Comparison of ENCODE assay signal across 15 cellular contexts in genomic region chr11:13984616-13985474, GRCh38. TPM values are rescaled to one million over a fixed set of nuclear protein-coding genes. Genes with fewer than 3 reads are reported as not detected.
A peak's percentile ranks its signal among the peaks of the same experiment; 100 is the strongest.
DNase-seq lines count a peak whose midpoint lies in the region; ATAC-seq, FAIRE-seq and TF ChIP-seq lines count a peak whose summit lies in the region.
"Had no signal": no experiment of that assay in that cellular context is flagged by ENCODE, and none has a peak within 500 bp of the region (broad histone marks: within the 10 kb centered on the region; RNA-seq: fewer than 3 reads in every experiment).

No MANE protein-coding gene starts in this region.

- H3K9me3 ChIP-seq in prostate gland = no peaks in the 10 kb centered on the region
- H3K9me3 ChIP-seq: ovary had no signal

- H3K4me3 ChIP-seq in fibroblast of pulmonary artery (replicated peaks; ENCODE audit: low read depth, low read length) = no peak overlapping the region
- H3K4me3 ChIP-seq in prostate gland = no peak overlapping the region
- H3K4me3 ChIP-seq: ovary had no signal

- peak; percentile 87 for DNase-seq in EH (ENCODE audit: low read depth)
- peak; percentile 34 for DNase-seq in NCI-H69 (lab: John Stamatoyannopoulos, UW)
- DNase-seq in fibroblast of pulmonary artery (ENCODE audit: low read depth) = peak; percentile 16
- DNase-seq in prostate gland (ENCODE audit: low spot score) = no peak
- no peak for DNase-seq in frontal cortex (ENCODE audit: low spot score in 2 of 2)
- no peak for DNase-seq in germinal center (ENCODE audit: low spot score)
- no peak for DNase-seq in OCI-M2 (lab: John Stamatoyannopoulos, UW; ENCODE audit: unreplicated experiment)
- DNase-seq: CD8-positive, alpha-beta T cell; left colon; NCI-H1694; ovary; stimulated activated CD4-positive, alpha-beta T cell treated with anti-CD3 and anti-CD28 coated beads, Interleukin-2, amount 100 ng/mL, for 24 hours; stimulated activated naive B cell treated with anti-CD40 and anti-IgM and Interleukin-4, amounts not matched to agents 10 μg/mL and 1 μg/mL and 100 μg/mL, for 72 hours had no signal

- TF ChIP-seq CTCF in fibroblast of pulmonary artery (IDR thresholded peaks at IDR 0.05; ENCODE audit: low read length, missing control alignments) (no peak), prostate gland (IDR thresholded peaks at IDR 0.05) (no peak)

- H3K4me1 ChIP-seq in prostate gland (replicated peaks) = no peaks in the 10 kb centered on the region

- 83% methylated on average over 4 of the region's 4 CpGs for WGBS in prostate gland

- H3K36me3 ChIP-seq in prostate gland = no peaks in the 10 kb centered on the region
- H3K36me3 ChIP-seq: ovary had no signal

- intact Hi-C loops in prostate gland (cut with DNase I) = no loop called here

- peak overlapping the region; percentile 31 to 51 for H3K27ac ChIP-seq in prostate gland
- H3K27ac ChIP-seq: ovary had no signal

- no peaks in the 10 kb centered on the region for H3K27me3 ChIP-seq in prostate gland (replicated peaks; ENCODE audit: insufficient read depth)
- H3K27me3 ChIP-seq: ovary had no signal

- no peak for TF ChIP-seq POLR2A in prostate gland (IDR thresholded peaks at IDR 0.05)

- FAIRE-seq in frontal cortex (lab: Jason Lieb, UNC) = no peak

- no peak for ATAC-seq in HG03045 (IDR thresholded peaks at IDR 0.05; ENCODE audit: unreplicated experiment)
- ATAC-seq: CD8-positive, alpha-beta T cell; esophagus mucosa; left colon; stimulated activated naive B cell treated with anti-CD40 and anti-IgM and Interleukin-4, amounts not matched to agents 10 μg/mL and 1 μg/mL and 100 μg/mL, for 72 hours had no signal

RNA-seq across cellular contexts. Expression of gene SPON1, which starts 22.3 kb away (rescaled TPM):
- total RNA-seq in prostate gland = 10 to 100 TPM; 13.7 to 28.2 TPM
- total RNA-seq in frontal cortex = 33.4 TPM

Comparison
In these comparisons a context has a peak if more than half of its experiments do, and no peak if none do; other contexts are left out.
1. DNase-seq: peak in EH (single experiment), NCI-H69 (single experiment) and fibroblast of pulmonary artery (single experiment); none in prostate gland (single experiment), frontal cortex (0 of 2), germinal center (single experiment) and OCI-M2 (single experiment).